21 cellular contexts compared by ENCODE assay signal in the genomic region with DNA sequence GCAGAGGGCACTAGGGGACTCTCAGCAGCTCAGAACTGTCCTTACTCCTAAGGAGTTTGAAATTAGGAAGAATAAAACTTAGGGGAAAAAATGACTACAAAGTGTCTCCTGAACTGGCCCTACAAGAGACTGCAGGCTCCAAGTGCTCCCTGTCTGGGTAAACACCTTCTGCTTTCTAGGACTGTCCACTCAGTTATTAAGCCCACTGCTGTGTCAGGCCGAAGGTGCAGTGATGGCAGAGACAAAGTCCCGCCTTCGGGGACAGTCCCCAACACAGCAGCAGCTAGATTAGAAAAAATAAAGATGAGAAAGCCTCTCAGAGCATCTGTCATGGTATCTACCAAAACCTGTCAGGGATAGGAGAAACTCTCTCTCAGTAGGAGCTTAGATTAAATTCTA. TPM values are rescaled to one million over a fixed set of nuclear protein-coding genes. Genes with fewer than 3 reads are reported as not detected.
A peak's percentile ranks its signal among the peaks of the same experiment; 100 is the strongest.
DNase-seq lines count a peak whose midpoint lies in the region; ATAC-seq, FAIRE-seq and TF ChIP-seq lines count a peak whose summit lies in the region.
"Had no signal": no experiment of that assay in that cellular context is flagged by ENCODE, and none has a peak within 500 bp of the region (broad histone marks: within the 10 kb centered on the region; RNA-seq: fewer than 3 reads in every experiment).

No MANE protein-coding gene starts in this region.

- TF ChIP-seq EP300 in HepG2 (IDR thresholded peaks at IDR 0.05; ENCODE audit: low read depth in 2 of 2, low read length in 2 of 2) = no peak
- no peak for TF ChIP-seq EP300 in HepG2 (CRISPR knock-in tag; IDR thresholded peaks at IDR 0.05; ENCODE audit: borderline replicate concordance)
- no peak for TF ChIP-seq EP300 in stomach (IDR thresholded peaks at IDR 0.05)

- no peaks in the 10 kb centered on the region for H3K9me3 Mint-ChIP-seq in effector memory CD8-positive, alpha-beta T cell

- H3K27me3 Mint-ChIP-seq in effector memory CD8-positive, alpha-beta T cell = peaks cover 45 to 59% of the 10 kb centered on the region in 2 donors

- no TSS peak for BruUV-seq in mammary epithelial cell (replicated peaks; lab: Mats Ljungman, UMichigan)
- BruUV-seq in HepG2 (replicated peaks; lab: Mats Ljungman, UMichigan) = no TSS peak

- H2AFZ ChIP-seq in mammary epithelial cell (ENCODE audit: low read depth, low read length) (no peak overlapping the region), HepG2 (ENCODE audit: low read length) (no peak overlapping the region), smooth muscle cell (ENCODE audit: low read depth) (no peak overlapping the region)

- H3K27me3 ChIP-seq in breast epithelium (no peaks in the 10 kb centered on the region), mammary epithelial cell (ENCODE audit: insufficient read depth, low read length) (no peaks in the 10 kb centered on the region), HepG2 (ENCODE audit: control insufficient read depth in 1 of 2, insufficient read depth in 2 of 2, low read length in 2 of 2) (peaks cover 3 to 45% of the 10 kb centered on the region in 2 experiments; a peak in 4 of 5 replicates), stomach (peaks cover 0 to 8% (median 0%) of the 10 kb centered on the region in 3 donors), smooth muscle cell (ENCODE audit: low read depth) (no peaks in the 10 kb centered on the region)
- H3K27me3 ChIP-seq: Peyer's patch had no signal

- POLR2A ChIA-PET in HepG2 (lab: Yijun Ruan, JAX) = no interaction called here

- no peak overlapping the region for H3K4me3 Mint-ChIP-seq in effector memory CD8-positive, alpha-beta T cell
- H3K4me3 Mint-ChIP-seq: CD4-positive, CD25-positive, alpha-beta regulatory T cell had no signal

- H4K20me1 ChIP-seq in mammary epithelial cell (ENCODE audit: insufficient read depth, low read length) = no peaks in the 10 kb centered on the region
- H4K20me1 ChIP-seq in HepG2 (ENCODE audit: insufficient read depth, low read length) = no peaks in the 10 kb centered on the region
- no peaks in the 10 kb centered on the region for H4K20me1 ChIP-seq in smooth muscle cell (ENCODE audit: low read depth)

- H3K27ac Mint-ChIP-seq in effector memory CD8-positive, alpha-beta T cell = no peak overlapping the region

- TF ChIP-seq CTCF in breast epithelium (IDR thresholded peaks at IDR 0.05) (no peak), mammary epithelial cell (conservative IDR thresholded peaks at IDR 0.05 in 1 of 2, IDR thresholded peaks at IDR 0.05 in 1 of 2; ENCODE audit: extremely low read depth in 1 of 2, insufficient read depth in 1 of 2, low read depth in 1 of 2, low read length in 2 of 2) (no peak), HepG2 (CRISPR knock-in tag; IDR thresholded peaks at IDR 0.05) (no peak), stomach (IDR thresholded peaks at IDR 0.05) (no peak), smooth muscle cell (IDR thresholded peaks at IDR 0.05; ENCODE audit: borderline replicate concordance, insufficient read depth, poor library complexity, severe bottlenecking) (no peak)

- H3K9ac ChIP-seq in mammary epithelial cell (ENCODE audit: insufficient read depth, low read length) (no peak overlapping the region), HepG2 (ENCODE audit: insufficient read depth, low read depth, low read length) (no peak overlapping the region), smooth muscle cell (ENCODE audit: low read depth) (no peak overlapping the region)

- H3K27ac ChIP-seq in breast epithelium (peak overlapping the region; percentile 48 to 55), mammary epithelial cell (ENCODE audit: insufficient read depth, low read depth, low read length) (no peak overlapping the region), HepG2 (ENCODE audit: extremely low read length, insufficient read depth, low read length) (no peak overlapping the region), stomach (peak overlapping the region in 2 of 5 donors; percentile 39 to 69), smooth muscle cell (ENCODE audit: low read depth) (no peak overlapping the region)

- CTCF ChIA-PET in mammary epithelial cell (lab: Charles Lee; ENCODE audit: low non-redundant PET) (no interaction called here), HepG2 (lab: Yijun Ruan, JAX; ENCODE audit: low intra/inter-chr PET ratio, low total read pairs) (no interaction called here)

- H3K4me1 ChIP-seq in breast epithelium (no peaks in the 10 kb centered on the region), mammary epithelial cell (ENCODE audit: insufficient read depth, low read length) (no peaks in the 10 kb centered on the region), HepG2 (ENCODE audit: insufficient read depth, low read length) (no peaks in the 10 kb centered on the region), stomach (peaks cover 0 to 15% (median 0%) of the 10 kb centered on the region in 4 donors), smooth muscle cell (ENCODE audit: low read depth) (no peaks in the 10 kb centered on the region)
- H3K4me1 ChIP-seq: BE2C, Caco-2, Peyer's patch had no signal

- DNase-seq in breast epithelium (ENCODE audit: low spot score in 2 of 2) (no peak), mammary epithelial cell (no peak), HepG2 (ENCODE audit: low spot score) (no peak), stomach (peak; percentile 4), smooth muscle cell (lab: John Stamatoyannopoulos, UW; ENCODE audit: unreplicated experiment) (no peak)
- no peak for DNase-seq in effector memory CD8-positive, alpha-beta T cell
- DNase-seq: BE2C; Caco-2; CD4-positive, CD25-positive, alpha-beta regulatory T cell; GDM1; H7; KBM-7; NCI-H1105; NCI-H1694; NCI-H2081 treated with DMSO at 0.1 percent for 48 hours; NCI-H748 treated with DMSO at 0.1 percent for 48 hours; NK-92 treated with Interleukin-12 subunit alpha and Interleukin-12 subunit beta, amount 100 ng/mL, for 24 hours had no signal

- H3K79me2 ChIP-seq in mammary epithelial cell (ENCODE audit: insufficient read depth, low read length) = peaks cover 3% of the 10 kb centered on the region
- H3K79me2 ChIP-seq in HepG2 (ENCODE audit: insufficient read depth, low read length) = no peaks in the 10 kb centered on the region
- H3K79me2 ChIP-seq in smooth muscle cell (ENCODE audit: low read depth) = no peaks in the 10 kb centered on the region

- WGBS in mammary epithelial cell (ENCODE audit: low coverage, missing lambda C conversion rate) = 97% methylated on average over 3 of the region's 3 CpGs
- WGBS in HepG2 (ENCODE audit: low lambda C conversion rate) = 19% methylated on average over 3 of the region's 3 CpGs
- 85 to 89% (median 87%) methylated on average over 3 of the region's 3 CpGs for WGBS in stomach, 5 donors
- WGBS in smooth muscle cell (ENCODE audit: low lambda C conversion rate) = 90% methylated on average over 3 of the region's 3 CpGs

- no peaks in the 10 kb centered on the region for H3K36me3 Mint-ChIP-seq in effector memory CD8-positive, alpha-beta T cell (ENCODE audit: insufficient read depth)
- H3K36me3 Mint-ChIP-seq: CD4-positive, CD25-positive, alpha-beta regulatory T cell had no signal

- H3K9me3 ChIP-seq in breast epithelium = no peaks in the 10 kb centered on the region
- no peaks in the 10 kb centered on the region for H3K9me3 ChIP-seq in mammary epithelial cell (replicated peaks; ENCODE audit: insufficient read depth, low read length)
- no peaks in the 10 kb centered on the region for H3K9me3 ChIP-seq in HepG2 (ENCODE audit: low read length)
- no peaks in the 10 kb centered on the region for H3K9me3 ChIP-seq in stomach
- H3K9me3 ChIP-seq in smooth muscle cell (replicated peaks; ENCODE audit: low read depth) = no peaks in the 10 kb centered on the region
- H3K9me3 ChIP-seq: BE2C, Caco-2, Peyer's patch had no signal

- H3K4me3 ChIP-seq in breast epithelium (no peak overlapping the region), mammary epithelial cell (replicated peaks in 1 of 3; ENCODE audit: insufficient read depth in 1 of 3, low read depth in 2 of 3, low read length in 3 of 3) (no peak overlapping the region), HepG2 (replicated peaks in 1 of 3; ENCODE audit: insufficient read depth in 1 of 3, low read depth in 2 of 3, low read length in 3 of 3) (no peak overlapping the region), stomach (no peak overlapping the region), smooth muscle cell (no peak overlapping the region)
- H3K4me3 ChIP-seq: Peyer's patch had no signal

- H3K36me3 ChIP-seq in breast epithelium (no peaks in the 10 kb centered on the region), mammary epithelial cell (ENCODE audit: insufficient read depth, low read length) (peaks cover 2% of the 10 kb centered on the region), HepG2 (replicated peaks in 1 of 2; ENCODE audit: control insufficient read depth in 1 of 2, insufficient read depth in 2 of 2, low read length in 2 of 2) (no peaks in the 10 kb centered on the region), stomach (no peaks in the 10 kb centered on the region), smooth muscle cell (ENCODE audit: low read depth) (no peaks in the 10 kb centered on the region)
- H3K36me3 ChIP-seq: BE2C, Peyer's patch had no signal

- dilution Hi-C loops in mammary epithelial cell (cut with HindIII; ENCODE audit: low sequenced_read_pairs) = no loop called here

- FAIRE-seq in HepG2 (lab: Jason Lieb, UNC) = no peak

- H3K4me1 Mint-ChIP-seq in effector memory CD8-positive, alpha-beta T cell (ENCODE audit: low read depth in 2 of 2) = no peaks in the 10 kb centered on the region
- H3K4me1 Mint-ChIP-seq: CD4-positive, CD25-positive, alpha-beta regulatory T cell had no signal

- in situ Hi-C loops in mammary epithelial cell (cut with MboI; ENCODE audit: low sequenced_read_pairs in 2 of 2) (no loop called here), HepG2 (cut with HindIII; ENCODE audit: extremely low pct_ligation_motif_present, low pct_unique_long_range_greater_than_20kb) (no loop called here)

- intact Hi-C loops in breast epithelium (cut with DNase I; ENCODE audit: low total_unique reads) = no loop called here
- intact Hi-C loops in mammary epithelial cell (cut with micrococcal nuclease) = no loop called here
- intact Hi-C loops in HepG2 (cut with micrococcal nuclease; ENCODE audit: unreplicated experiment) = no loop called here
- intact Hi-C loops in stomach (cut with DNase I; ENCODE audit: low total_unique reads) = no loop called here

- TF ChIP-seq POLR2A in breast epithelium (IDR thresholded peaks at IDR 0.05) (no peak), HepG2 (IDR thresholded peaks at IDR 0.05; ENCODE audit: insufficient read depth in 1 of 2, low read depth in 2 of 2, low read length in 2 of 2) (no peak), stomach (IDR thresholded peaks at IDR 0.05) (no peak)

- ATAC-seq in HepG2 = no peak
- no peak for ATAC-seq in HG02798 (IDR thresholded peaks at IDR 0.05; ENCODE audit: poor library complexity, unreplicated experiment)
- no peak for ATAC-seq in GM18502 (IDR thresholded peaks at IDR 0.05; ENCODE audit: poor library complexity, unreplicated experiment)
- no peak for ATAC-seq in effector memory CD8-positive, alpha-beta T cell (replicated peaks)
- ATAC-seq: Right ventricle myocardium inferior had no signal

- H3F3A ChIP-seq in smooth muscle cell (ENCODE audit: low read depth) = no peaks in the 10 kb centered on the region

- H3K4me2 ChIP-seq in mammary epithelial cell (ENCODE audit: insufficient read depth, low read depth, low read length) = no peak overlapping the region
- H3K4me2 ChIP-seq in HepG2 (ENCODE audit: low read depth, low read length) = no peak overlapping the region
- no peak overlapping the region for H3K4me2 ChIP-seq in smooth muscle cell

- TF ChIP-seq RAD21 in HepG2 (CRISPR knock-in tag; IDR thresholded peaks at IDR 0.05) = no peak

RNA-seq across cellular contexts. Expression of gene TWIST2, which starts 28.3 kb away (rescaled TPM):
- total RNA-seq in breast epithelium (100 to 1,000 TPM in 2 of 3 donors, 10 to 100 TPM in 1; 38.2 to 200 (median 178) TPM), mammary epithelial cell (10 to 100 TPM in 1 of 2 donors, under 1 TPM in 1; 0.83 to 17.6 TPM), HepG2 (2016; rRNA removed; fragmentation: Illumina TruSeq; extraction: Trizol) (0.11 TPM in 1 of 2 replicates, not detected in the other), stomach (10 to 100 TPM in 3 of 5 donors, 1 to 10 TPM in 1, under 1 TPM in 1; 0.58 to 58.0 (median 22.8) TPM), smooth muscle cell (0.18 and 2.4 TPM in 2 replicates)
- polyA plus RNA-seq in mammary epithelial cell (23.2 TPM), HepG2 (2011; rRNA removed) (0.08 and 0.09 TPM in 2 replicates), stomach (10 to 100 TPM in 2 of 3 donors, 1 to 10 TPM in 1; 5.6 to 13.0 (median 11.6) TPM), smooth muscle cell (1.0 and 1.7 TPM in 2 replicates)
- polyA minus RNA-seq in mammary epithelial cell = 2.3 TPM
- 0.18 and 0.20 TPM in 2 replicates for total RNA-seq in HepG2 (2016; cell fraction: cytosol; rRNA removed; fragmentation: Illumina TruSeq; extraction: Trizol; ENCODE audit: low read depth)
- not detected in 2 replicates for total RNA-seq in HepG2 (2016; cell fraction: insoluble cytoplasmic fraction; rRNA removed; fragmentation: Illumina TruSeq; extraction: Trizol)
- total RNA-seq in HepG2 (2016; cell fraction: membrane; rRNA removed; fragmentation: Illumina TruSeq; extraction: Trizol) = 0.21 and 0.25 TPM in 2 replicates
- not detected in 2 replicates for total RNA-seq in HepG2 (2016; cell fraction: nucleus; rRNA removed; fragmentation: Illumina TruSeq; extraction: Trizol)
- polyA plus RNA-seq in HepG2 (2011; cell fraction: cytosol; rRNA removed) = 0.10 and 0.34 TPM in 2 replicates
- polyA plus RNA-seq in HepG2 (2011; cell fraction: nucleus; rRNA removed) = 0.21 TPM in 1 of 2 replicates, not detected in the other
- 0.09 TPM in 1 of 2 replicates, not detected in the other for polyA plus RNA-seq in HepG2 (2012)
- 0.21 and 0.36 TPM in 2 replicates for polyA plus RNA-seq in HepG2 (2016; cell fraction: cytosol; fragmentation: Illumina TruSeq; extraction: Trizol; ENCODE audit: low read depth)
- polyA plus RNA-seq in HepG2 (2016; cell fraction: insoluble cytoplasmic fraction; fragmentation: Illumina TruSeq; extraction: Trizol; ENCODE audit: low read depth) = not detected in 2 replicates
- 0.12 TPM in 1 of 2 replicates, not detected in the other for polyA plus RNA-seq in HepG2 (2016; cell fraction: membrane; fragmentation: Illumina TruSeq; extraction: Trizol; ENCODE audit: low read depth)
- polyA plus RNA-seq in HepG2 (2016; cell fraction: nucleus; fragmentation: Illumina TruSeq; extraction: Trizol; ENCODE audit: insufficient read depth, low read depth) = not detected in 2 replicates
- polyA minus RNA-seq in HepG2 (2011; rRNA and poly(A)+ RNA removed; ENCODE audit: low replicate concordance) = 0.32 and 4.4 TPM in 2 replicates
- not detected in 2 replicates for polyA minus RNA-seq in HepG2 (2011; cell fraction: cytosol; rRNA and poly(A)+ RNA removed)
- 0.37 and 0.39 TPM in 2 replicates for polyA minus RNA-seq in HepG2 (2011; cell fraction: nucleus; rRNA and poly(A)+ RNA removed)
- total RNA-seq: Caco-2; CD4-positive, CD25-positive, alpha-beta regulatory T cell had no signal
- polyA plus RNA-seq: CD4-positive, CD25-positive, alpha-beta regulatory T cell had no signal

Comparison
In these comparisons a context has a peak if more than half of its experiments do, and no peak if none do; other contexts are left out.
1. H3K27ac ChIP-seq: peak in breast epithelium (2 of 2); none in mammary epithelial cell (single experiment), HepG2 (single experiment) and smooth muscle cell (single experiment).